1 cellular context compared by ENCODE assay signal in genomic region chr21:42036313-42036712, GRCh38.
TF ChIP-seq lines count a peak whose summit lies in the region.

No MANE protein-coding gene starts in this region.

TF ChIP-seq in IMR-90, 13 proteins besides CTCF, POLR2A, EP300 and RAD21 (continued from another document):
- TF ChIP-seq NFE2L2 (IDR thresholded peaks at IDR 0.05; ENCODE audit: low read depth, low read length) (no peak), FOS (IDR thresholded peaks at IDR 0.05; ENCODE audit: low read depth, low read length) (no peak), RCOR1 (IDR thresholded peaks at IDR 0.05; ENCODE audit: insufficient replicate concordance, low read length) (no peak), RFX5 (IDR thresholded peaks at IDR 0.05; ENCODE audit: low read depth, low read length) (no peak), MAFK (IDR thresholded peaks at IDR 0.05; ENCODE audit: low read depth, low read length) (no peak), CEBPB (IDR thresholded peaks at IDR 0.05; ENCODE audit: low read depth, low read length) (no peak), ELK1 (IDR thresholded peaks at IDR 0.05; ENCODE audit: borderline replicate concordance, low read depth, low read length) (no peak)
